Comparison of ENCODE assay signal across 17 cellular contexts in the genomic region with DNA sequence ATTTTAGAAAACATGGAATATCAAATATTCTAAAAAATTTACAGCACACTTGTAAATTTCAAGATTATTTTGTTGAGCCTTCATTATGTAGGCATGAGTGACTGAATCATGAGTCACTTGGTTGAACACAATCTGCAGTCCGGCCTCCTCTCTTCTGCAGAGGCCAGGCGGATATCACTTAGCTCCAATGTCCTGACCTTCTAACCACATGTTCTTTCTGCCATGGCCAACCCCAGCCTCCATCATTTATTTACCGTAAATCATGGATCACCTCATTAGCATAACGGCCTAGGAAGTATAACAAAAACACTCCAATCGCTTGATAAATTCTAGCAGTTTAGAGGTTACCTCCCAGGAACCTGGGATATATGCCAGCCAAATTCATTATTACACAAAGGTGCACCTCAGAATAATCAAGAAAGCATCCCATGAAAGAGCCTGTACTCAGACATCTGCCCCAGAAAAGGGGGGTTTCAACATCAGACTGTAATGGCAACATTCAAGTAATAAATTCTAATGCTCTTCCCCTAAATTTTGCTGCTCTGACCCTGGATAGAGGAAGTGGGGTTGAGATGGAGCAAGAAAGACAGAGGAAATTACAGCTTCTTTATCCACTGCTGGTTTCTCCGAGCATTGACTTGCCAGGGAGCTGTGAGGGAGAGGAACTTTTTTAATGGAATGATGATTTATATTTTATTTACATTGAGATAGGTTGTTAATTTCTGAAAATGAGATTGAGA.
DNase-seq lines count a peak whose midpoint lies in the region; ATAC-seq and TF ChIP-seq lines count a peak whose summit lies in the region.
"Had no signal": no experiment of that assay in that cellular context is flagged by ENCODE, and none has a peak within 500 bp of the region (broad histone marks: within the 10 kb centered on the region; RNA-seq: fewer than 3 reads in every experiment).

No MANE protein-coding gene starts in this region.

- H4K20me1 ChIP-seq in GM23338 (replicated peaks; ENCODE audit: insufficient read depth) = no peaks in the 10 kb centered on the region

- no peak overlapping the region for H3K4me3 Mint-ChIP-seq in GM23338
- H3K4me3 Mint-ChIP-seq: activated naive CD4-positive, alpha-beta T cell treated with anti-CD3 and anti-CD28 coated beads for 36 hours had no signal

- no peaks in the 10 kb centered on the region for H3K9me3 ChIP-seq in vagina
- H3K9me3 ChIP-seq: lower lobe of right lung had no signal

- ATAC-seq in GM23338 = no peak
- ATAC-seq in GM21528 (IDR thresholded peaks at IDR 0.05; ENCODE audit: low FRiP score, unreplicated experiment) = no peak
- no peak for ATAC-seq in HG03108 (IDR thresholded peaks at IDR 0.05; ENCODE audit: unreplicated experiment)
- ATAC-seq in GM21529 (IDR thresholded peaks at IDR 0.05; ENCODE audit: unreplicated experiment) = no peak
- ATAC-seq: lower lobe of right lung, right cardiac atrium had no signal

- no peaks in the 10 kb centered on the region for H3K79me2 ChIP-seq in GM23338 (replicated peaks; ENCODE audit: insufficient read depth)

- TF ChIP-seq CTCF in GM23338 (conservative IDR thresholded peaks at IDR 0.05; ENCODE audit: low read depth in 2 of 2) (no peak), NB4 (IDR thresholded peaks at IDR 0.05; ENCODE audit: low read depth, low read length) (no peak), astrocyte of the cerebellum (IDR thresholded peaks at IDR 0.05; ENCODE audit: low read depth, low read length, missing control alignments) (no peak), vagina (IDR thresholded peaks at IDR 0.05) (no peak)

- no peak overlapping the region for H3K4me3 ChIP-seq in GM23338
- H3K4me3 ChIP-seq in NB4 (ENCODE audit: low read depth, low read length) = no peak overlapping the region
- no peak overlapping the region for H3K4me3 ChIP-seq in astrocyte of the cerebellum (ENCODE audit: low read depth, low read length)
- no peak overlapping the region for H3K4me3 ChIP-seq in vagina
- H3K4me3 ChIP-seq: lower lobe of right lung had no signal

- intact Hi-C loops in vagina (cut with DNase I) = no loop called here

- no peak overlapping the region for H3K27ac ChIP-seq in GM23338 (ENCODE audit: low read depth)
- H3K27ac ChIP-seq in vagina = no peak overlapping the region
- H3K27ac ChIP-seq: lower lobe of right lung had no signal

- H3K27me3 Mint-ChIP-seq in GM23338 (ENCODE audit: insufficient read depth, low read depth, poor library complexity) = no peaks in the 10 kb centered on the region

- no peaks in the 10 kb centered on the region for H3K9me3 Mint-ChIP-seq in GM23338
- H3K9me3 Mint-ChIP-seq: activated naive CD4-positive, alpha-beta T cell treated with anti-CD3 and anti-CD28 coated beads for 36 hours had no signal

- in situ Hi-C loops in astrocyte of the cerebellum (cut with HindIII; ENCODE audit: low sequenced_read_pairs) = no loop called here

- no peaks in the 10 kb centered on the region for H3K36me3 ChIP-seq in GM23338 (ENCODE audit: insufficient read depth)
- H3K36me3 ChIP-seq in vagina = no peaks in the 10 kb centered on the region
- H3K36me3 ChIP-seq: lower lobe of right lung had no signal

- no peaks in the 10 kb centered on the region for H3K36me3 Mint-ChIP-seq in GM23338 (ENCODE audit: low read depth)

- no peaks in the 10 kb centered on the region for H3F3A ChIP-seq in GM23338 (replicated peaks; ENCODE audit: low read depth)

- no peak overlapping the region for H3K27ac Mint-ChIP-seq in GM23338
- H3K27ac Mint-ChIP-seq: activated naive CD4-positive, alpha-beta T cell treated with anti-CD3 and anti-CD28 coated beads for 36 hours had no signal

- H3K4me2 ChIP-seq in GM23338 = no peak overlapping the region

- H3K4me1 ChIP-seq in GM23338 (ENCODE audit: insufficient read depth) = no peaks in the 10 kb centered on the region
- H3K4me1 ChIP-seq in vagina = no peaks in the 10 kb centered on the region
- H3K4me1 ChIP-seq: lower lobe of right lung had no signal

- H3K9me2 ChIP-seq in GM23338 (ENCODE audit: insufficient read depth) = no peaks in the 10 kb centered on the region

- TF ChIP-seq POLR2A in NB4 (IDR thresholded peaks at IDR 0.05; ENCODE audit: extremely low read depth, insufficient read length) (no peak), vagina (IDR thresholded peaks at IDR 0.05) (no peak)

- H3K4me1 Mint-ChIP-seq in GM23338 = no peaks in the 10 kb centered on the region

- DNase-seq in GM23338 (ENCODE audit: low spot score) (no peak), NB4 (ENCODE audit: low read depth) (peak; percentile 50), astrocyte of the cerebellum (ENCODE audit: low read depth) (peak; percentile 73), kidney tubule cell (ENCODE audit: low spot score) (peak; percentile 69), vagina (ENCODE audit: extremely low spot score in 2 of 2) (no peak)
- DNase-seq: activated naive CD4-positive, alpha-beta T cell treated with anti-CD3 and anti-CD28 coated beads for 36 hours; cerebellar nuclear complex; lower lobe of right lung; NCI-H146; NCI-H748 treated with DMSO at 0.1 percent for 48 hours; right cardiac atrium; SHP77; stimulated activated CD4-positive, alpha-beta T cell treated with anti-CD3 and anti-CD28 coated beads, Interleukin-4, amount 100 ng/mL, for 24 hours; trophoblast cell had no signal

- 0 out of 2 replicates have a peak overlapping the region, but pooled peaks have one; percentile 34 for H2AFZ ChIP-seq in GM23338

- H3K27me3 ChIP-seq in GM23338 (ENCODE audit: insufficient read depth) (no peaks in the 10 kb centered on the region), vagina (no peaks in the 10 kb centered on the region)

TF ChIP-seq in GM23338, 12 proteins besides CTCF, POLR2A, EP300 and RAD21:
- no peak for TF ChIP-seq POLR2AphosphoS5 (IDR thresholded peaks at IDR 0.05; ENCODE audit: low read depth)
- no peak for TF ChIP-seq ZNF331 (CRISPR knock-in tag; IDR thresholded peaks at IDR 0.05; ENCODE audit: low read depth)
- TF ChIP-seq, protein P1, sequence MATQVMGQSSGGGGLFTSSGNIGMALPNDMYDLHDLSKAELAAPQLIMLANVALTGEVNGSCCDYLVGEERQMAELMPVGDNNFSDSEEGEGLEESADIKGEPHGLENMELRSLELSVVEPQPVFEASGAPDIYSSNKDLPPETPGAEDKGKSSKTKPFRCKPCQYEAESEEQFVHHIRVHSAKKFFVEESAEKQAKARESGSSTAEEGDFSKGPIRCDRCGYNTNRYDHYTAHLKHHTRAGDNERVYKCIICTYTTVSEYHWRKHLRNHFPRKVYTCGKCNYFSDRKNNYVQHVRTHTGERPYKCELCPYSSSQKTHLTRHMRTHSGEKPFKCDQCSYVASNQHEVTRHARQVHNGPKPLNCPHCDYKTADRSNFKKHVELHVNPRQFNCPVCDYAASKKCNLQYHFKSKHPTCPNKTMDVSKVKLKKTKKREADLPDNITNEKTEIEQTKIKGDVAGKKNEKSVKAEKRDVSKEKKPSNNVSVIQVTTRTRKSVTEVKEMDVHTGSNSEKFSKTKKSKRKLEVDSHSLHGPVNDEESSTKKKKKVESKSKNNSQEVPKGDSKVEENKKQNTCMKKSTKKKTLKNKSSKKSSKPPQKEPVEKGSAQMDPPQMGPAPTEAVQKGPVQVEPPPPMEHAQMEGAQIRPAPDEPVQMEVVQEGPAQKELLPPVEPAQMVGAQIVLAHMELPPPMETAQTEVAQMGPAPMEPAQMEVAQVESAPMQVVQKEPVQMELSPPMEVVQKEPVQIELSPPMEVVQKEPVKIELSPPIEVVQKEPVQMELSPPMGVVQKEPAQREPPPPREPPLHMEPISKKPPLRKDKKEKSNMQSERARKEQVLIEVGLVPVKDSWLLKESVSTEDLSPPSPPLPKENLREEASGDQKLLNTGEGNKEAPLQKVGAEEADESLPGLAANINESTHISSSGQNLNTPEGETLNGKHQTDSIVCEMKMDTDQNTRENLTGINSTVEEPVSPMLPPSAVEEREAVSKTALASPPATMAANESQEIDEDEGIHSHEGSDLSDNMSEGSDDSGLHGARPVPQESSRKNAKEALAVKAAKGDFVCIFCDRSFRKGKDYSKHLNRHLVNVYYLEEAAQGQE (IDR thresholded peaks at IDR 0.05; ENCODE audit: unreplicated experiment) = no peak
- TF ChIP-seq ZNF114 (CRISPR knock-in tag; IDR thresholded peaks at IDR 0.05) = no peak
- no peak for TF ChIP-seq EZH2 (IDR thresholded peaks at IDR 0.05; ENCODE audit: low read depth, unreplicated experiment)
TF ChIP-seq in GM23338: peak in this region for 0.

Comparison
In these comparisons a context has a peak if more than half of its experiments do, and no peak if none do; other contexts are left out.
1. DNase-seq: peak in NB4 (single experiment), astrocyte of the cerebellum (single experiment) and kidney tubule cell (single experiment); none in GM23338 (single experiment) and vagina (0 of 2).